Comparison of ENCODE assay signal across 21 cellular contexts in the genomic region with DNA sequence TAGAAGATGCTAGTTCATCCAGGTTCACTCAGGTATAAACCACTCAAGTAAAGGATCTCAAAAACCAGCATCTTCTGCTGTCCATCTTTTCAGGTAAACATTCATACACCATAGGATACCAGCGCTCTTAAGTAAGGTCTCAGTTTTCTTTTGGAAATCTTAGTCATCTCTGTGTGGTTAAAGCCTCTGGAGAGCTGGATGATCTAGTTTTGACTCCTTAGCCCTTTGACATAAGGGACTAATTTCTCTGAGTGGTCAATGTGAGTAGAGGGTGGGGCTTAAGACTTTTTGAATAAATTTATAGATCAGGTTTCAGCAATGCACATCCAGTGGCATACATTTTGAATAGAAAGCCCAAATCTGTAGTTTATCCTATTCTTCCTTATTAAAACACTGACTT.
A peak's percentile ranks its signal among the peaks of the same experiment; 100 is the strongest.
DNase-seq lines count a peak whose midpoint lies in the region; ATAC-seq and TF ChIP-seq lines count a peak whose summit lies in the region.
"Had no signal": no experiment of that assay in that cellular context is flagged by ENCODE, and none has a peak within 500 bp of the region (broad histone marks: within the 10 kb centered on the region; RNA-seq: fewer than 3 reads in every experiment).

No MANE protein-coding gene starts in this region.

- H3K27ac ChIP-seq in tibial artery, result no peak overlapping the region
- H3K27ac ChIP-seq: tibial nerve had no signal

- no peaks in the 10 kb centered on the region for H3K9me3 ChIP-seq in tibial artery
- H3K9me3 ChIP-seq: tibial nerve had no signal

- intact Hi-C loops in tibial artery (cut with DNase I; ENCODE audit: low total_unique reads), result no loop called here

- TF ChIP-seq CTCF in epithelial cell of esophagus (IDR thresholded peaks at IDR 0.05; ENCODE audit: insufficient read depth, low read depth, low read length, missing control alignments) (no peak), tibial artery (IDR thresholded peaks at IDR 0.05) (no peak)

- no peaks in the 10 kb centered on the region for H3K36me3 ChIP-seq in tibial artery
- H3K36me3 ChIP-seq: tibial nerve had no signal

- H3K4me3 ChIP-seq in epithelial cell of esophagus (ENCODE audit: low read length) (no peak overlapping the region), tibial artery (no peak overlapping the region)
- H3K4me3 ChIP-seq: K562, skin epidermis, tibial nerve had no signal

- H3K4me1 ChIP-seq in tibial artery, result no peaks in the 10 kb centered on the region

- peak; percentile 29 for DNase-seq in GM03348 (ENCODE audit: low spot score)
- peak; percentile 60 for DNase-seq in M059J (ENCODE audit: low read depth)
- peak; percentile 29 for DNase-seq in epithelial cell of esophagus (ENCODE audit: low read depth)
- peak; percentile 19 for DNase-seq in non-pigmented ciliary epithelial cell (ENCODE audit: low read depth)
- DNase-seq in tibial artery, result no peak
- no peak for DNase-seq in NCI-H1092 (lab: John Stamatoyannopoulos, UW)
- DNase-seq: activated CD4-positive, alpha-beta T cell treated with anti-CD3 and anti-CD28 coated beads, Interleukin-2, amount 10 ng/mL, durations not matched to agents 24 days and 14 days; activated effector memory CD4-positive, alpha-beta T cell treated with anti-CD3 and anti-CD28 coated beads, Interleukin-2, amount 50 U/mL, for 16 hours; CD8-positive, alpha-beta memory T cell; central memory CD4-positive, alpha-beta T cell; DMS79; glutamatergic neuron; left cardiac atrium; NCI-H1694; NCI-H2227 treated with DMSO at 0.1 percent for 48 hours; stimulated activated CD4-positive, alpha-beta T cell treated with anti-CD3 and anti-CD28 coated beads, Interleukin-2, amount 100 ng/mL, for 48 hours; stimulated activated naive CD4-positive, alpha-beta T cell treated with Interleukin-2 at 50 U/mL for 16 hours had no signal

- ATAC-seq in HG03378 (IDR thresholded peaks at IDR 0.05; ENCODE audit: unreplicated experiment), result no peak
- ATAC-seq: K562, left cardiac atrium had no signal

- H3K27me3 ChIP-seq in tibial artery, result no peaks in the 10 kb centered on the region
- H3K27me3 ChIP-seq: tibial nerve had no signal

Comparison
In these comparisons a context has a peak if more than half of its experiments do, and no peak if none do; other contexts are left out.
1. DNase-seq: peak in GM03348 (single experiment), M059J (single experiment), epithelial cell of esophagus (single experiment) and non-pigmented ciliary epithelial cell (single experiment); none in tibial artery (0 of 2) and NCI-H1092 (single experiment).